8 cellular contexts compared by ENCODE assay signal in the genomic region with DNA sequence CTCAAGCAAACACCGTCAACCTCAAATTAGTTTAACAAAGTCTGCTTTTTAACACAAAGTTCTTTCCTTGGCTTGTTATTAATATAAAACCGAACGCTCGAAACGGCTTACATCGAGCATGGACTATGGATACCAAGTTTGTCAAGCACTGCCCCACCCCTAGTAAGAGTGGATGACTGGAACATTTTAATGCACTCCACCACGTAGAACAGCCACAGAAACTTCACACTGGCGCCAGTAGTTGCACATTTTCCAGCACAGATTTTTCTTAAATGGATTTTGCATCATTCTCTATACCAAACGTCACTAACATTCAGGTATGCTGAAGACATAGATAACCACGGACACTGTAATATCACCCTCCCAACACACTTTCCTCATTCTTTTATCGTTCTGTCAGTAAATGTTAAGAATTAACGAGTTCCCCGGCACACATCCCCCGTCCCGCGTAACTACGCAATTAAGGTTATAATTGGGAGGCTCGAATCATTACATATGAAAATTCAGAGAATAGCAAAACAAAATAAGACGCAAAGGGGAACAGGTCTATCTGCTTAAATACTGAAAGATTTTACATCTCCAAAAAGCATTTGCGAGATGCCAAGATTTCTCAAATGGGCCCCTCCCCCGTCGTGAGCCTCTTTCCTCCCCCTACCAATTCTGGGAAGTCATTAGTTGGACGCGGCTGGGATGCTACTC. TPM values are rescaled to one million over a fixed set of nuclear protein-coding genes. Genes with fewer than 3 reads are reported as not detected.
DNase-seq lines count a peak whose midpoint lies in the region; ATAC-seq, FAIRE-seq and TF ChIP-seq lines count a peak whose summit lies in the region.

No MANE protein-coding gene starts in this region.

- no peaks in the 10 kb centered on the region for H3K9me3 Mint-ChIP-seq in Calu3 (ENCODE audit: low read depth, unreplicated experiment)

- H3K27me3 ChIP-seq in GM12878 (replicated peaks in 1 of 2; ENCODE audit: control insufficient read depth in 2 of 2, insufficient read depth in 2 of 2, low read length in 1 of 2), result peaks cover 1 to 18% of the 10 kb centered on the region in 2 experiments
- no peaks in the 10 kb centered on the region for H3K27me3 ChIP-seq in skeletal muscle satellite cell (ENCODE audit: control insufficient read depth, insufficient read depth, low read length)

- H3K27ac Mint-ChIP-seq in Calu3 (ENCODE audit: unreplicated experiment), result peak overlapping the region; percentile 84

- intact Hi-C loops in Calu3 (cut with micrococcal nuclease; ENCODE audit: unreplicated experiment), result loop anchor here (2.0 to 10.0 kb wide), 2 partner anchors 29 to 395 kb away; a partner anchor contains a TSS
- intact Hi-C loops in GM12878 (cut with micrococcal nuclease; ENCODE audit: unreplicated experiment), result loop anchor here (5.0 kb wide), 1 partner anchor 33 kb away; no protein-coding TSS in a partner anchor

- POLR2A ChIA-PET in GM12878 (lab: Charles Lee), result interaction anchor here (0.5 to 1.2 kb wide), 2 partner anchors 31 to 107 kb away, joined by 3 to 4 read pairs; no protein-coding TSS in a partner anchor

- WGBS in GM12878 (ENCODE audit: insufficient coverage, insufficient replicate concordance, low lambda C conversion rate, missing lambda C conversion rate), result 17% methylated on average over 24 of the region's 24 CpGs

- peak; percentile 8 for DNase-seq in Calu3
- peak; percentile 23 for DNase-seq in LoVo (ENCODE audit: low spot score)
- DNase-seq in GM12878 (ENCODE audit: low read depth, low spot score), result no peak
- DNase-seq in stimulated activated CD4-positive, alpha-beta T cell treated with anti-CD3 and anti-CD28 coated beads, Interleukin-4, amount 100 ng/mL, for 24 hours, result no peak
- no peak for DNase-seq in SIG-M5 treated with dmso at 0.1 percent for 504 hours (lab: John Stamatoyannopoulos, UW; ENCODE audit: unreplicated experiment)

- TF ChIP-seq CTCF in Calu3 (IDR thresholded peaks at IDR 0.05; ENCODE audit: unreplicated experiment), result no peak
- no peak for TF ChIP-seq CTCF in GM12878 (IDR thresholded peaks at IDR 0.05 in 2 of 3, conservative IDR thresholded peaks at IDR 0.05 in 1 of 3; ENCODE audit: control insufficient read depth in 2 of 3, extremely low read depth in 1 of 3, insufficient read depth in 1 of 3, low read depth in 3 of 3, low read length in 3 of 3)

- no peak for TF ChIP-seq EP300 in GM12878 (IDR thresholded peaks at IDR 0.05; ENCODE audit: borderline replicate concordance in 1 of 2, control insufficient read depth in 1 of 2, low read depth in 2 of 2, low read length in 2 of 2)

- H3K9me3 ChIP-seq in GM12878 (replicated peaks; ENCODE audit: control insufficient read depth, insufficient read depth, low read length) (no peaks in the 10 kb centered on the region), iPS-18c (ENCODE audit: control insufficient read depth, insufficient read depth, low read length) (no peaks in the 10 kb centered on the region), skeletal muscle satellite cell (replicated peaks; ENCODE audit: low read length) (no peaks in the 10 kb centered on the region)

- H3K9ac ChIP-seq in GM12878 (ENCODE audit: control insufficient read depth, insufficient read depth, low read length) (no peak overlapping the region; the same call in 1 of the 2 replicates), skeletal muscle satellite cell (ENCODE audit: low read depth, low read length) (peak overlapping the region; percentile 89)

- CTCF ChIA-PET in Calu3 (lab: Charles Lee), result no interaction called here
- CTCF ChIA-PET in GM12878 (lab: Yijun Ruan, JAX), result interaction anchor here (0.6 to 1.9 kb wide), 5 partner anchors 12 to 1600 kb away, joined by 3 to 23 read pairs (median 3); no protein-coding TSS in a partner anchor

- no peaks in the 10 kb centered on the region for H3K27me3 Mint-ChIP-seq in Calu3 (ENCODE audit: unreplicated experiment)

- peaks cover 10% of the 10 kb centered on the region for H3K4me1 Mint-ChIP-seq in Calu3 (ENCODE audit: low read depth, unreplicated experiment)

- peaks cover 26% of the 10 kb centered on the region for H3K36me3 Mint-ChIP-seq in Calu3 (ENCODE audit: insufficient read depth, unreplicated experiment)

- BruUV-seq in Calu3 (replicated peaks; lab: Mats Ljungman, UMichigan), result no TSS peak
- BruUV-seq in GM12878 (replicated peaks; lab: Mats Ljungman, UMichigan), result TSS peak; percentile 65

- no peak overlapping the region for H3K27ac ChIP-seq in GM12878 (ENCODE audit: control insufficient read depth, insufficient read depth)

- in situ Hi-C loops in GM12878 (cut with MboI), result no loop called here

- H2AFZ ChIP-seq in GM12878 (ENCODE audit: control insufficient read depth, low read depth, low read length), result peak overlapping the region; percentile 50; the same call in 1 of the 2 replicates

- H3K4me1 ChIP-seq in GM12878 (ENCODE audit: control insufficient read depth, insufficient read depth, low read length), result peaks cover 3% of the 10 kb centered on the region; the same call in 1 of the 2 replicates
- H3K4me1 ChIP-seq in skeletal muscle satellite cell (ENCODE audit: control insufficient read depth, insufficient read depth, low read length), result peaks cover 22% of the 10 kb centered on the region

- peak overlapping the region; percentile 98 for H3K4me2 ChIP-seq in GM12878 (ENCODE audit: control insufficient read depth, insufficient read depth)
- peak overlapping the region; percentile 89 for H3K4me2 ChIP-seq in skeletal muscle satellite cell (ENCODE audit: low read length)

- SMC1A ChIA-PET in GM12878 (lab: Charles Lee; ENCODE audit: uncharacterized antibody, unreplicated experiment), result interaction anchor here (1.2 to 3.6 kb wide), 7 partner anchors 11 to 102 kb away, joined by 4 to 28 read pairs (median 10); no protein-coding TSS in a partner anchor

- H3K4me3 Mint-ChIP-seq in Calu3 (ENCODE audit: low read depth, unreplicated experiment), result peak overlapping the region; percentile 94

- TF ChIP-seq RAD21 in GM12878 (IDR thresholded peaks at IDR 0.05; ENCODE audit: insufficient read depth, low read depth, low read length), result no peak

- no peaks in the 10 kb centered on the region for H3K36me3 ChIP-seq in GM12878 (ENCODE audit: control insufficient read depth in 2 of 2, insufficient read depth in 2 of 2, low read length in 1 of 2)
- H3K36me3 ChIP-seq in skeletal muscle satellite cell (ENCODE audit: insufficient read depth, low read length), result peaks cover 38% of the 10 kb centered on the region

- H4K20me1 ChIP-seq in GM12878 (ENCODE audit: control insufficient read depth, insufficient read depth), result no peaks in the 10 kb centered on the region

- RAD21 ChIA-PET in GM12878 (lab: Charles Lee; ENCODE audit: unreplicated experiment), result interaction anchor here (0.7 to 2.9 kb wide), 3 partner anchors 12 to 92 kb away, joined by 4 to 19 read pairs (median 12); no protein-coding TSS in a partner anchor

- H3K4me3 ChIP-seq in GM12878, result peak overlapping the region; percentile 69
- peak overlapping the region; percentile 95 for H3K4me3 ChIP-seq in iPS-18c (ENCODE audit: insufficient read depth, low read depth, low read length)
- H3K4me3 ChIP-seq in skeletal muscle satellite cell (ENCODE audit: low read length), result peak overlapping the region; percentile 91

- FAIRE-seq in GM12878 (lab: Jason Lieb, UNC), result peak; percentile 13

- no peaks in the 10 kb centered on the region for H3K79me2 ChIP-seq in GM12878 (ENCODE audit: control insufficient read depth, insufficient read depth, low read length)

- TF ChIP-seq POLR2A in GM12878 (IDR thresholded peaks at IDR 0.05; ENCODE audit: low read depth, low read length), result no peak

- peak; percentile 14; the same call in 1 of the 3 replicates for ATAC-seq in GM12878
- no peak for ATAC-seq in GM18907 (IDR thresholded peaks at IDR 0.05; ENCODE audit: unreplicated experiment)

TF ChIP-seq in GM12878, 131 proteins besides CTCF, POLR2A, EP300 and RAD21:
- TF ChIP-seq EED (IDR thresholded peaks at IDR 0.05; ENCODE audit: low read depth) (0 out of 2 replicates have a peak, but pooled peaks have one; percentile 6), NBN (IDR thresholded peaks at IDR 0.05) (no peak)

RNA-seq across cellular contexts. Expression of a gene that starts 1.0 kb away (rescaled TPM):
- total RNA-seq in Calu3 (2022) (21.0 and 21.6 TPM in 2 replicates), GM12878 (2014; rRNA removed) (20.8 and 25.2 TPM in 2 replicates), GM12878 (2014; rRNA removed; fragmentation: Illumina TruSeq; extraction: Trizol) (23.7 and 24.6 TPM in 2 replicates), GM12878 (2021) (22.6 and 26.6 TPM in 2 replicates)
- 49.5 and 53.7 TPM in 2 replicates for total RNA-seq in GM12878 (2013; cell fraction: nucleolus; rRNA removed)
- 1.2 TPM for polyA plus RNA-seq in GM12878 (2011; ENCODE audit: low read depth)
- polyA plus RNA-seq in GM12878 (2011; rRNA removed) (6.1 and 8.9 TPM in 2 replicates), GM12878 (2014; fragmentation: Illumina TruSeq; extraction: Trizol) (35.5 and 42.5 TPM in 2 replicates), GM12878 (2014; fragmentation: Nextera tagmentation; extraction: Ambion mirVana) (1 to 10 TPM; 4.9 to 8.6 TPM), GM12878 (2014; rRNA removed) (15.6 and 19.7 TPM in 2 replicates), GM12878 (2016; fragmentation: Nextera tagmentation; extraction: Ambion mirVana) (10 to 100 TPM; 16.9 to 19.3 TPM)
- polyA plus RNA-seq in GM12878 (2011; cell fraction: cytosol; rRNA removed), result 2.0 and 2.4 TPM in 2 replicates
- polyA plus RNA-seq in GM12878 (2011; cell fraction: nucleus; rRNA removed), result 4.9 and 5.3 TPM in 2 replicates
- polyA plus RNA-seq in GM12878 (2012), result 1.6 and 1.7 TPM in 2 replicates
- 3.5 and 4.6 TPM in 2 replicates for polyA minus RNA-seq in GM12878 (2011; rRNA and poly(A)+ RNA removed)
- polyA minus RNA-seq in GM12878 (2011; cell fraction: cytosol; rRNA and poly(A)+ RNA removed), result 2.6 and 3.5 TPM in 2 replicates
- 1.5 and 2.3 TPM in 2 replicates for polyA minus RNA-seq in GM12878 (2011; cell fraction: nucleus; rRNA and poly(A)+ RNA removed)
- 132 and 161 TPM in 2 replicates for total RNA-seq in skeletal muscle satellite cell (2012; rRNA removed)

Comparison
In these comparisons a context has a peak if more than half of its experiments do, and no peak if none do; other contexts are left out.
1. DNase-seq: peak in Calu3 (single experiment) and LoVo (single experiment); none in GM12878 (single experiment), stimulated activated CD4-positive, alpha-beta T cell treated with anti-CD3 and anti-CD28 coated beads, Interleukin-4, amount 100 ng/mL, for 24 hours (single experiment) and SIG-M5 treated with dmso at 0.1 percent for 504 hours (single experiment).
2. Peak in every context shown above with its lines, with median percentiles within 50 percentile points of each other: H3K4me3 ChIP-seq.